ENCODE assay signal across 13 cellular contexts in genomic region chr11:33262016-33262638, GRCh38. TPM values are rescaled to one million over a fixed set of nuclear protein-coding genes. Genes with fewer than 3 reads are reported as not detected.
DNase-seq lines count a peak whose midpoint lies in the region; ATAC-seq and TF ChIP-seq lines count a peak whose summit lies in the region.
"Had no signal": no experiment of that assay in that cellular context is flagged by ENCODE, and none has a peak within 500 bp of the region (broad histone marks: within the 10 kb centered on the region; RNA-seq: fewer than 3 reads in every experiment).

No MANE protein-coding gene starts in this region.

- H4K20me1 ChIP-seq in fibroblast of lung (ENCODE audit: control insufficient read depth, extremely low read depth, insufficient read depth, low read length) = peaks cover 18% of the 10 kb centered on the region
- H4K20me1 ChIP-seq in smooth muscle cell (ENCODE audit: low read depth) = peaks cover 86% of the 10 kb centered on the region

- H2AFZ ChIP-seq in fibroblast of lung (ENCODE audit: low read length) (no peak overlapping the region), smooth muscle cell (ENCODE audit: low read depth) (no peak overlapping the region)

- H3K36me3 ChIP-seq in fibroblast of lung (ENCODE audit: control insufficient read depth, insufficient read depth, low read length) = no peaks in the 10 kb centered on the region
- no peaks in the 10 kb centered on the region for H3K36me3 ChIP-seq in smooth muscle cell (ENCODE audit: low read depth)

- TF ChIP-seq CTCF in GM12865 (IDR thresholded peaks at IDR 0.05; ENCODE audit: insufficient read depth, low read depth, low read length, missing control alignments) (no peak), fibroblast of lung (conservative IDR thresholded peaks at IDR 0.05 in 1 of 2, IDR thresholded peaks at IDR 0.05 in 1 of 2; ENCODE audit: low read depth in 1 of 2, low read length in 2 of 2) (no peak), smooth muscle cell (IDR thresholded peaks at IDR 0.05; ENCODE audit: borderline replicate concordance, insufficient read depth, poor library complexity, severe bottlenecking) (no peak)

- DNase-seq in GM12865 (ENCODE audit: low read depth) = peak; percentile 12
- peak; percentile 42 for DNase-seq in NCI-H82 treated with DMSO at 0.1 percent for 48 hours (lab: John Stamatoyannopoulos, UW; ENCODE audit: unreplicated experiment)
- DNase-seq in fibroblast of lung (ENCODE audit: low read depth in 2 of 2) = peak; percentile 17 to 62
- DNase-seq in smooth muscle cell (lab: John Stamatoyannopoulos, UW; ENCODE audit: unreplicated experiment) = no peak
- DNase-seq in NCI-H748 (lab: John Stamatoyannopoulos, UW; ENCODE audit: unreplicated experiment) = no peak
- DNase-seq in effector CD8-positive, alpha-beta T cell (lab: John Stamatoyannopoulos, UW) = no peak
- DNase-seq in NCI-H510A treated with DMSO at 0.1 percent for 48 hours (lab: John Stamatoyannopoulos, UW) = no peak
- DNase-seq: activated CD4-positive, alpha-beta T cell treated with anti-CD3 and anti-CD28 coated beads for 4 hours; activated naive CD8-positive, alpha-beta T cell treated with anti-CD3 and anti-CD28 coated beads for 36 hours; H7; NCI-H1105; stimulated activated naive B cell treated with anti-CD40 and anti-IgM and Interleukin-4, amounts not matched to agents 10 μg/mL and 1 μg/mL and 100 μg/mL, for 72 hours had no signal

- no peak for ATAC-seq in HG03565 (IDR thresholded peaks at IDR 0.05; ENCODE audit: unreplicated experiment)
- ATAC-seq: stimulated activated naive B cell treated with anti-CD40 and anti-IgM and Interleukin-4, amounts not matched to agents 10 μg/mL and 1 μg/mL and 100 μg/mL, for 72 hours had no signal

- peaks cover 7% of the 10 kb centered on the region for H3F3A ChIP-seq in smooth muscle cell (ENCODE audit: low read depth)

- H3K27me3 ChIP-seq in fibroblast of lung (ENCODE audit: control insufficient read depth, insufficient read depth, low read length) (no peaks in the 10 kb centered on the region), smooth muscle cell (ENCODE audit: low read depth) (no peaks in the 10 kb centered on the region)

- H3K9me3 ChIP-seq in fibroblast of lung (ENCODE audit: control insufficient read depth, insufficient read depth, low read depth, low read length) (no peaks in the 10 kb centered on the region), smooth muscle cell (replicated peaks; ENCODE audit: low read depth) (no peaks in the 10 kb centered on the region)

- no peak overlapping the region for H3K27ac ChIP-seq in fibroblast of lung (ENCODE audit: insufficient read depth, low read length)
- H3K27ac ChIP-seq in smooth muscle cell (ENCODE audit: low read depth) = peak overlapping the region; percentile 43

- no peak overlapping the region for H3K4me3 ChIP-seq in GM12865 (ENCODE audit: low read depth, low read length)
- H3K4me3 ChIP-seq in fibroblast of lung (replicated peaks in 1 of 4; ENCODE audit: control extremely low read depth in 1 of 4, insufficient read depth in 1 of 4, low read depth in 3 of 4, low read length in 4 of 4) = no peak overlapping the region
- no peak overlapping the region for H3K4me3 ChIP-seq in smooth muscle cell

- peaks cover 7% of the 10 kb centered on the region for H3K4me1 ChIP-seq in fibroblast of lung (ENCODE audit: control insufficient read depth, extremely low read depth, insufficient read depth, low read length)
- H3K4me1 ChIP-seq in smooth muscle cell (ENCODE audit: low read depth) = peaks cover 27% of the 10 kb centered on the region

- H3K4me2 ChIP-seq in fibroblast of lung (ENCODE audit: extremely low read depth, insufficient read depth, low read length) (no peak overlapping the region), smooth muscle cell (peak overlapping the region; percentile 68)

- H3K79me2 ChIP-seq in fibroblast of lung (ENCODE audit: control insufficient read depth, insufficient read depth, low read length) (peaks cover 85% of the 10 kb centered on the region), smooth muscle cell (ENCODE audit: low read depth) (peaks cover 87% of the 10 kb centered on the region)

- H3K9ac ChIP-seq in fibroblast of lung (ENCODE audit: insufficient read depth, low read length) (no peak overlapping the region), smooth muscle cell (ENCODE audit: low read depth) (no peak overlapping the region)

RNA-seq across cellular contexts. Expression of gene HIPK3, which starts 4.9 kb away (rescaled TPM):
- total RNA-seq in fibroblast of lung (89.8 and 119 TPM in 2 replicates), smooth muscle cell (80.0 and 94.0 TPM in 2 replicates)
- polyA plus RNA-seq in fibroblast of lung (16.3 and 24.5 TPM in 2 replicates), smooth muscle cell (15.3 and 16.4 TPM in 2 replicates)
- polyA plus RNA-seq in fibroblast of lung (2012) = 7.1 and 11.2 TPM in 2 replicates
- polyA minus RNA-seq in fibroblast of lung (ENCODE audit: low replicate concordance) = 28.3 and 30.1 TPM in 2 replicates

Comparison
In these comparisons a context has a peak if more than half of its experiments do, and no peak if none do; other contexts are left out.
1. DNase-seq: peak in GM12865 (single experiment), NCI-H82 treated with DMSO at 0.1 percent for 48 hours (single experiment) and fibroblast of lung (2 of 2); none in smooth muscle cell (single experiment), NCI-H748 (single experiment), effector CD8-positive, alpha-beta T cell (single experiment) and NCI-H510A treated with DMSO at 0.1 percent for 48 hours (single experiment).